8 cellular contexts compared by ENCODE assay signal in genomic region chr20:41618807-41619294, GRCh38. TPM values are rescaled to one million over a fixed set of nuclear protein-coding genes. Genes with fewer than 3 reads are reported as not detected.
A peak's percentile ranks its signal among the peaks of the same experiment; 100 is the strongest.
DNase-seq lines count a peak whose midpoint lies in the region; ATAC-seq, FAIRE-seq and TF ChIP-seq lines count a peak whose summit lies in the region.

No MANE protein-coding gene starts in this region.

- H4K20me1 ChIP-seq in HepG2 (ENCODE audit: insufficient read depth, low read length): peaks cover 34% of the 10 kb centered on the region

- ATAC-seq in HepG2: peak; percentile 23
- no peak for ATAC-seq in HG03097 (IDR thresholded peaks at IDR 0.05; ENCODE audit: low FRiP score, unreplicated experiment)
- ATAC-seq in GM21367 (IDR thresholded peaks at IDR 0.05; ENCODE audit: unreplicated experiment): no peak
- no peak for ATAC-seq in left colon

- peaks cover 40% of the 10 kb centered on the region for H3K4me1 ChIP-seq in HepG2 (ENCODE audit: insufficient read depth, low read length)

- H2AFZ ChIP-seq in HepG2 (ENCODE audit: low read length): peak overlapping the region; percentile 38

- H3K9me3 ChIP-seq in MG63 (no peaks in the 10 kb centered on the region), HepG2 (ENCODE audit: low read length) (no peaks in the 10 kb centered on the region)

- TF ChIP-seq EP300 in HepG2 (IDR thresholded peaks at IDR 0.05; ENCODE audit: low read depth in 2 of 2, low read length in 2 of 2) (no peak), HepG2 (CRISPR knock-in tag; IDR thresholded peaks at IDR 0.05; ENCODE audit: borderline replicate concordance) (no peak)

- H3K27me3 ChIP-seq in MG63: no peaks in the 10 kb centered on the region
- no peaks in the 10 kb centered on the region; a peak in 1 of 5 replicates for H3K27me3 ChIP-seq in HepG2 (ENCODE audit: control insufficient read depth in 1 of 2, insufficient read depth in 2 of 2, low read length in 2 of 2)

- POLR2A ChIA-PET in HepG2 (lab: Yijun Ruan, JAX): interaction anchor here (0.6 to 3.3 kb wide), 23 partner anchors 11 to 1940 kb away, joined by 3 to 29 read pairs (median 4); partner anchors contain the start of genes LPIN3, SGK2 and ZHX3

- peak; percentile 44 for DNase-seq in GM03348 (ENCODE audit: low spot score)
- no peak for DNase-seq in MG63
- peak; percentile 4 for DNase-seq in astrocyte of the spinal cord (ENCODE audit: low read depth, low spot score)
- no peak for DNase-seq in HepG2 (ENCODE audit: low spot score)
- peak; percentile 55 for DNase-seq in superior temporal gyrus (ENCODE audit: extremely low spot score)
- DNase-seq in left colon: no peak

- peak overlapping the region; percentile 62 for H3K9ac ChIP-seq in HepG2 (ENCODE audit: insufficient read depth, low read depth, low read length)

- no peak for FAIRE-seq in HepG2 (lab: Jason Lieb, UNC)

- in situ Hi-C loops in astrocyte of the spinal cord (cut with HindIII; ENCODE audit: low sequenced_read_pairs) (no loop called here), HepG2 (cut with HindIII; ENCODE audit: extremely low pct_ligation_motif_present, low pct_unique_long_range_greater_than_20kb) (no loop called here)

- H3K4me3 ChIP-seq in MG63 (peak overlapping the region; percentile 59), astrocyte of the spinal cord (ENCODE audit: low read depth, low read length) (peak overlapping the region; percentile 78), HepG2 (replicated peaks in 1 of 3; ENCODE audit: insufficient read depth in 1 of 3, low read depth in 2 of 3, low read length in 3 of 3) (peak overlapping the region; percentile 87 to 99 (median 96))

- 0 out of 2 replicates have a peak, but pooled peaks have one; percentile 48 for TF ChIP-seq RAD21 in HepG2 (CRISPR knock-in tag; IDR thresholded peaks at IDR 0.05)

- 10% methylated on average over 24 of the region's 30 CpGs for WGBS in HepG2 (ENCODE audit: low lambda C conversion rate)

- H3K36me3 ChIP-seq in MG63: no peaks in the 10 kb centered on the region
- peaks cover 0 to 1% of the 10 kb centered on the region in 2 experiments; a peak in 2 of 5 replicates for H3K36me3 ChIP-seq in HepG2 (replicated peaks in 1 of 2; ENCODE audit: control insufficient read depth in 1 of 2, insufficient read depth in 2 of 2, low read length in 2 of 2)

- TSS peak; percentile 60 for BruUV-seq in HepG2 (replicated peaks; lab: Mats Ljungman, UMichigan)

- TF ChIP-seq CTCF in astrocyte of the spinal cord (IDR thresholded peaks at IDR 0.05; ENCODE audit: low read depth, low read length) (no peak), HepG2 (CRISPR knock-in tag; IDR thresholded peaks at IDR 0.05) (no peak)

- intact Hi-C loops in HepG2 (cut with micrococcal nuclease; ENCODE audit: unreplicated experiment): loop anchor here (1.0 to 5.0 kb wide), 5 partner anchors 42 to 152 kb away; no protein-coding TSS in a partner anchor
- intact Hi-C loops in left colon (cut with DNase I, micrococcal nuclease): no loop called here

- no peak for TF ChIP-seq POLR2A in HepG2 (IDR thresholded peaks at IDR 0.05; ENCODE audit: insufficient read depth in 1 of 2, low read depth in 2 of 2, low read length in 2 of 2)

- H3K79me2 ChIP-seq in HepG2 (ENCODE audit: insufficient read depth, low read length): peaks cover 38% of the 10 kb centered on the region

- CTCF ChIA-PET in HepG2 (lab: Yijun Ruan, JAX; ENCODE audit: low intra/inter-chr PET ratio, low total read pairs): no interaction called here

- peak overlapping the region; percentile 91 for H3K4me2 ChIP-seq in HepG2 (ENCODE audit: low read depth, low read length)

- H3K27ac ChIP-seq in HepG2 (ENCODE audit: extremely low read length, insufficient read depth, low read length): no peak overlapping the region

TF ChIP-seq in HepG2, 621 proteins besides CTCF, POLR2A, EP300 and RAD21 (continues in another document):
- TF ChIP-seq ZNF563 (CRISPR knock-in tag; IDR thresholded peaks at IDR 0.05) (0 out of 2 replicates have a peak, but pooled peaks have one; percentile 19), IKZF4 (CRISPR knock-in tag; IDR thresholded peaks at IDR 0.05; ENCODE audit: borderline replicate concordance, low read depth, not compliant biosample characterization) (peak; percentile 21), MYNN (CRISPR knock-in tag; IDR thresholded peaks at IDR 0.05; ENCODE audit: low read depth) (no peak), ZNF768 (CRISPR knock-in tag; IDR thresholded peaks at IDR 0.05) (peak; percentile 49; the same call in 1 of the 2 replicates), BRD4 (CRISPR knock-in tag; IDR thresholded peaks at IDR 0.05) (0 out of 2 replicates have a peak, but pooled peaks have one; percentile 67), KLF15 (CRISPR knock-in tag; IDR thresholded peaks at IDR 0.05; ENCODE audit: borderline replicate concordance) (peak; percentile 79; the same call in 1 of the 2 replicates), ETV6 (CRISPR knock-in tag; conservative IDR thresholded peaks at IDR 0.05) (0 out of 2 replicates have a peak, but pooled peaks have one; percentile 24), MEIS1 (CRISPR knock-in tag; IDR thresholded peaks at IDR 0.05; ENCODE audit: borderline replicate concordance) (no peak), NFKBIZ (CRISPR knock-in tag; IDR thresholded peaks at IDR 0.05) (0 out of 2 replicates have a peak, but pooled peaks have one; percentile 18), FLYWCH1 (CRISPR knock-in tag; IDR thresholded peaks at IDR 0.05) (no peak), MXI1 (IDR thresholded peaks at IDR 0.05; ENCODE audit: borderline replicate concordance, low read depth, low read length) (0 out of 3 replicates have a peak, but pooled peaks have one; percentile 34), HIVEP1 (CRISPR knock-in tag; IDR thresholded peaks at IDR 0.05) (0 out of 2 replicates have a peak, but pooled peaks have one; percentile 56), ZNF282 (IDR thresholded peaks at IDR 0.05; ENCODE audit: partially characterized antibody) (no peak), TEAD2 (CRISPR knock-in tag; IDR thresholded peaks at IDR 0.05) (peak; percentile 51; the same call in 1 of the 2 replicates), ZNF777 (CRISPR knock-in tag; IDR thresholded peaks at IDR 0.05) (0 out of 2 replicates have a peak, but pooled peaks have one; percentile 8), IRX3 (CRISPR knock-in tag; IDR thresholded peaks at IDR 0.05; ENCODE audit: borderline replicate concordance, low read depth) (0 out of 2 replicates have a peak, but pooled peaks have one; percentile 47), ZNF644 (CRISPR knock-in tag; IDR thresholded peaks at IDR 0.05; ENCODE audit: low read depth) (no peak), ZSCAN20 (CRISPR knock-in tag; IDR thresholded peaks at IDR 0.05; ENCODE audit: borderline replicate concordance) (no peak), XRCC5 (optimal IDR thresholded peaks at IDR 0.05; ENCODE audit: low read length) (peak; percentile 20), ZNF350 (CRISPR knock-in tag; IDR thresholded peaks at IDR 0.05; ENCODE audit: borderline replicate concordance, low read depth) (peak; percentile 53), ZNF713 (CRISPR knock-in tag; IDR thresholded peaks at IDR 0.05) (no peak)
- TF ChIP-seq, protein P1, sequence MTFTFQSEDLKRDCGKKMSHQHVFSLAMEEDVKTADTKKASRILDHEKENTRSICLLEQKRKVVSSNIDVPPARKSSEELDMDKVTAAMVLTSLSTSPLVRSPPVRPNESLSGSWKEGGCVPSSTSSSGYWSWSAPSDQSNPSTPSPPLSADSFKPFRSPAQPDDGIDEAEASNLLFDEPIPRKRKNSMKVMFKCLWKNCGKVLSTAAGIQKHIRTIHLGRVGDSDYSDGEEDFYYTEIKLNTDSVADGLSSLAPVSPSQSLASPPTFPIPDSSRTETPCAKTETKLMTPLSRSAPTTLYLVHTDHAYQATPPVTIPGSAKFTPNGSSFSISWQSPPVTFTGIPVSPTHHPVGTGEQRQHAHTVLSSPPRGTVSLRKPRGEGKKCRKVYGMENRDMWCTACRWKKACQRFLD (CRISPR knock-in tag; IDR thresholded peaks at IDR 0.05; ENCODE audit: borderline replicate concordance): peak; percentile 54; the same call in 1 of the 2 replicates
- TF ChIP-seq, protein P2, sequence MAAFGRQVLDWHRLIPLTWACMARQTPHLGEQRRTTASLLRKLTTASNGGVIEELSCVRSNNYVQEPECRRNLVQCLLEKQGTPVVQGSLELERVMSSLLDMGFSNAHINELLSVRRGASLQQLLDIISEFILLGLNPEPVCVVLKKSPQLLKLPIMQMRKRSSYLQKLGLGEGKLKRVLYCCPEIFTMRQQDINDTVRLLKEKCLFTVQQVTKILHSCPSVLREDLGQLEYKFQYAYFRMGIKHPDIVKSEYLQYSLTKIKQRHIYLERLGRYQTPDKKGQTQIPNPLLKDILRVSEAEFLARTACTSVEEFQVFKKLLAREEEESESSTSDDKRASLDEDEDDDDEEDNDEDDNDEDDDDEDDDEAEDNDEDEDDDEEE (CRISPR knock-in tag; IDR thresholded peaks at IDR 0.05): peak; percentile 57; the same call in 1 of the 2 replicates

RNA-seq across cellular contexts. Expression of gene CHD6, which starts 0.7 kb away (rescaled TPM):
- 16.1 and 27.2 TPM in 2 replicates for total RNA-seq in MG63 (2014; rRNA removed; shearing (Covaris generic); ENCODE audit: low replicate concordance)
- total RNA-seq in HepG2 (2016; rRNA removed; fragmentation: Illumina TruSeq; extraction: Trizol) (33.9 and 52.0 TPM in 2 replicates), left colon (10 to 100 TPM; 27.8 to 29.4 TPM)
- 383 and 424 TPM in 2 replicates for total RNA-seq in HepG2 (2016; cell fraction: cytosol; rRNA removed; fragmentation: Illumina TruSeq; extraction: Trizol; ENCODE audit: low read depth)
- 30.5 and 56.1 TPM in 2 replicates for total RNA-seq in HepG2 (2016; cell fraction: insoluble cytoplasmic fraction; rRNA removed; fragmentation: Illumina TruSeq; extraction: Trizol)
- total RNA-seq in HepG2 (2016; cell fraction: membrane; rRNA removed; fragmentation: Illumina TruSeq; extraction: Trizol): 103 and 120 TPM in 2 replicates
- total RNA-seq in HepG2 (2016; cell fraction: nucleus; rRNA removed; fragmentation: Illumina TruSeq; extraction: Trizol): 105 and 132 TPM in 2 replicates
- polyA plus RNA-seq in HepG2 (2011; rRNA removed): 14.0 and 14.4 TPM in 2 replicates
- 6.8 and 8.2 TPM in 2 replicates for polyA plus RNA-seq in HepG2 (2011; cell fraction: cytosol; rRNA removed)
- 66.8 and 70.6 TPM in 2 replicates for polyA plus RNA-seq in HepG2 (2011; cell fraction: nucleus; rRNA removed)
- 21.8 and 27.4 TPM in 2 replicates for polyA plus RNA-seq in HepG2 (2012)
- 0.45 and 0.47 TPM in 2 replicates for polyA plus RNA-seq in HepG2 (2016; cell fraction: cytosol; fragmentation: Illumina TruSeq; extraction: Trizol; ENCODE audit: low read depth)
- 8.5 and 8.8 TPM in 2 replicates for polyA plus RNA-seq in HepG2 (2016; cell fraction: insoluble cytoplasmic fraction; fragmentation: Illumina TruSeq; extraction: Trizol; ENCODE audit: low read depth)
- polyA plus RNA-seq in HepG2 (2016; cell fraction: membrane; fragmentation: Illumina TruSeq; extraction: Trizol; ENCODE audit: low read depth): 0.95 and 1.2 TPM in 2 replicates
- 53.6 and 57.4 TPM in 2 replicates for polyA plus RNA-seq in HepG2 (2016; cell fraction: nucleus; fragmentation: Illumina TruSeq; extraction: Trizol; ENCODE audit: insufficient read depth, low read depth)
- polyA minus RNA-seq in HepG2 (2011; rRNA and poly(A)+ RNA removed; ENCODE audit: low replicate concordance): 24.1 and 40.6 TPM in 2 replicates
- 16.1 and 19.3 TPM in 2 replicates for polyA minus RNA-seq in HepG2 (2011; cell fraction: cytosol; rRNA and poly(A)+ RNA removed)
- 257 and 299 TPM in 2 replicates for polyA minus RNA-seq in HepG2 (2011; cell fraction: nucleus; rRNA and poly(A)+ RNA removed)

Comparison
In these comparisons a context has a peak if more than half of its experiments do, and no peak if none do; other contexts are left out.
1. DNase-seq: peak in GM03348 (single experiment), astrocyte of the spinal cord (single experiment) and superior temporal gyrus (single experiment); none in MG63 (single experiment), HepG2 (single experiment) and left colon (0 of 2).
2. Peak in every context shown above with its lines, with median percentiles within 50 percentile points of each other: H3K4me3 ChIP-seq.